In genomic region chr17:44795421-44795820, GRCh38 we compare ENCODE assay signal across 1 cellular context.
TF ChIP-seq lines count a peak whose summit lies in the region.

No MANE protein-coding gene starts in this region.

TF ChIP-seq in WTC11, 78 proteins besides CTCF, POLR2A, EP300 and RAD21:
- TF ChIP-seq STAT6 (CRISPR knock-in tag; conservative IDR thresholded peaks at IDR 0.05; ENCODE audit: low read depth) (no peak), NR3C1 (CRISPR knock-in tag; conservative IDR thresholded peaks at IDR 0.05; ENCODE audit: low read depth) (no peak), CREM (CRISPR knock-in tag; IDR thresholded peaks at IDR 0.05) (no peak), FOXP1 (CRISPR knock-in tag; IDR thresholded peaks at IDR 0.05; ENCODE audit: borderline replicate concordance) (no peak), ZNF423 (CRISPR knock-in tag; IDR thresholded peaks at IDR 0.05) (no peak), ZNF671 (CRISPR knock-in tag; IDR thresholded peaks at IDR 0.05) (no peak), NFATC4 (CRISPR knock-in tag; IDR thresholded peaks at IDR 0.05) (no peak), ATF3 (CRISPR knock-in tag; conservative IDR thresholded peaks at IDR 0.05) (no peak), ATF6 (CRISPR knock-in tag; IDR thresholded peaks at IDR 0.05) (no peak), HMGA2 (CRISPR knock-in tag; IDR thresholded peaks at IDR 0.05) (no peak), ELF4 (CRISPR knock-in tag; IDR thresholded peaks at IDR 0.05; ENCODE audit: low read depth) (no peak), TP53 (CRISPR knock-in tag; IDR thresholded peaks at IDR 0.05) (no peak), TEAD4 (CRISPR knock-in tag; IDR thresholded peaks at IDR 0.05) (no peak), TEAD1 (CRISPR knock-in tag; IDR thresholded peaks at IDR 0.05) (no peak)
